Comparison of ENCODE assay signal across 20 cellular contexts in genomic region chr4:69069085-69069484, GRCh38. TPM values are rescaled to one million over a fixed set of nuclear protein-coding genes. Genes with fewer than 3 reads are reported as not detected.
DNase-seq lines count a peak whose midpoint lies in the region; ATAC-seq and TF ChIP-seq lines count a peak whose summit lies in the region.
"Had no signal": no experiment of that assay in that cellular context is flagged by ENCODE, and none has a peak within 500 bp of the region (broad histone marks: within the 10 kb centered on the region; RNA-seq: fewer than 3 reads in every experiment).

No MANE protein-coding gene starts in this region.

- ATAC-seq in left lobe of liver: peak; percentile 83
- peak; percentile 71 to 91 (median 86) for ATAC-seq in right lobe of liver
- ATAC-seq: GM23338 had no signal

- dilution Hi-C loops in mammary epithelial cell (cut with HindIII; ENCODE audit: low sequenced_read_pairs): no loop called here

- H3K9me3 ChIP-seq in mammary epithelial cell (replicated peaks; ENCODE audit: insufficient read depth, low read length): no peaks in the 10 kb centered on the region
- H3K9me3 ChIP-seq in right lobe of liver: no peaks in the 10 kb centered on the region
- H3K9me3 ChIP-seq: HAP-1 had no signal

- H4K20me1 ChIP-seq in mammary epithelial cell (ENCODE audit: insufficient read depth, low read length): no peaks in the 10 kb centered on the region

- TF ChIP-seq POLR2A in right lobe of liver (IDR thresholded peaks at IDR 0.05) (no peak), lower leg skin (IDR thresholded peaks at IDR 0.05) (no peak)

- TF ChIP-seq CTCF in mammary epithelial cell (conservative IDR thresholded peaks at IDR 0.05 in 1 of 2, IDR thresholded peaks at IDR 0.05 in 1 of 2; ENCODE audit: extremely low read depth in 1 of 2, insufficient read depth in 1 of 2, low read depth in 1 of 2, low read length in 2 of 2) (no peak), right lobe of liver (IDR thresholded peaks at IDR 0.05) (no peak), brain microvascular endothelial cell (IDR thresholded peaks at IDR 0.05; ENCODE audit: low read depth, low read length, missing control alignments) (no peak), lower leg skin (IDR thresholded peaks at IDR 0.05) (no peak)

- H2AFZ ChIP-seq in mammary epithelial cell (ENCODE audit: low read depth, low read length): peak overlapping the region; percentile 42
- H2AFZ ChIP-seq: GM23338 had no signal

- H3K4me3 ChIP-seq in mammary epithelial cell (replicated peaks in 1 of 3; ENCODE audit: insufficient read depth in 1 of 3, low read depth in 2 of 3, low read length in 3 of 3) (no peak overlapping the region), right lobe of liver (no peak overlapping the region), H7 (ENCODE audit: insufficient read depth, low read depth, low read length) (no peak overlapping the region), brain microvascular endothelial cell (ENCODE audit: low read depth, low read length) (no peak overlapping the region), lower leg skin (ENCODE audit: low read depth, poor library complexity, severe bottlenecking) (no peak overlapping the region)
- H3K4me3 ChIP-seq: GM23338, HAP-1 had no signal

- CTCF ChIA-PET in mammary epithelial cell (lab: Charles Lee; ENCODE audit: low non-redundant PET): no interaction called here

- no peak for DNase-seq in mammary epithelial cell
- DNase-seq in left lobe of liver (ENCODE audit: low spot score): peak; percentile 56
- peak in 1 of 3 donors; percentile 62 for DNase-seq in right lobe of liver
- DNase-seq in H7: no peak
- no peak for DNase-seq in brain microvascular endothelial cell
- DNase-seq in lower leg skin (ENCODE audit: low spot score in 2 of 2): no peak
- DNase-seq: C1 segment of cervical spinal cord; Calu3; CD4-positive, alpha-beta memory T cell; COR-L47; DMS53; DMS79 treated with DMSO at 0.1 percent for 48 hours; GF-D8; HFFc6 had no signal

- in situ Hi-C loops in mammary epithelial cell (cut with MboI; ENCODE audit: low sequenced_read_pairs in 2 of 2) (no loop called here), brain microvascular endothelial cell (cut with HindIII; ENCODE audit: low pct_ligation_motif_present, low sequenced_read_pairs) (no loop called here)

- intact Hi-C loops in mammary epithelial cell (cut with micrococcal nuclease): no loop called here
- intact Hi-C loops in right lobe of liver (cut with DNase I): no loop called here
- intact Hi-C loops in lower leg skin (cut with DNase I; ENCODE audit: low total_unique reads): no loop called here

- H3K36me3 ChIP-seq in mammary epithelial cell (ENCODE audit: insufficient read depth, low read length): no peaks in the 10 kb centered on the region
- H3K36me3 ChIP-seq in right lobe of liver: no peaks in the 10 kb centered on the region
- no peaks in the 10 kb centered on the region for H3K36me3 ChIP-seq in H7 (replicated peaks; ENCODE audit: control insufficient read depth, insufficient read depth, low read length)
- no peaks in the 10 kb centered on the region for H3K36me3 ChIP-seq in brain microvascular endothelial cell (replicated peaks)
- H3K36me3 ChIP-seq: HAP-1 had no signal

- no peak overlapping the region for H3K4me2 ChIP-seq in mammary epithelial cell (ENCODE audit: insufficient read depth, low read depth, low read length)
- H3K4me2 ChIP-seq: GM23338 had no signal

- WGBS in mammary epithelial cell (ENCODE audit: low coverage, missing lambda C conversion rate): 59% methylated on average over 2 of the region's 2 CpGs
- WGBS in right lobe of liver (ENCODE audit: insufficient coverage, low coverage, low lambda C conversion rate, missing lambda C conversion rate): 17% methylated on average over 2 of the region's 2 CpGs
- 60 to 94% methylated on average over 2 of the region's 2 CpGs for WGBS in lower leg skin, 2 donors

- H3K27me3 ChIP-seq in mammary epithelial cell (ENCODE audit: insufficient read depth, low read length): no peaks in the 10 kb centered on the region
- H3K27me3 ChIP-seq in right lobe of liver: no peaks in the 10 kb centered on the region
- no peaks in the 10 kb centered on the region for H3K27me3 ChIP-seq in H7 (ENCODE audit: control insufficient read depth, insufficient read depth, low read length)
- no peaks in the 10 kb centered on the region for H3K27me3 ChIP-seq in brain microvascular endothelial cell (replicated peaks)

- no peaks in the 10 kb centered on the region for H3K79me2 ChIP-seq in mammary epithelial cell (ENCODE audit: insufficient read depth, low read length)

- BruUV-seq in mammary epithelial cell (replicated peaks; lab: Mats Ljungman, UMichigan): no TSS peak

- H3K27ac ChIP-seq in mammary epithelial cell (ENCODE audit: insufficient read depth, low read depth, low read length) (no peak overlapping the region), right lobe of liver (peak overlapping the region in 1 of 3 donors; percentile 50), brain microvascular endothelial cell (no peak overlapping the region)

- no peak overlapping the region for H3K9ac ChIP-seq in mammary epithelial cell (ENCODE audit: insufficient read depth, low read length)

- H3K4me1 ChIP-seq in mammary epithelial cell (ENCODE audit: insufficient read depth, low read length) (peaks cover 10% of the 10 kb centered on the region), right lobe of liver (peaks cover 0 to 48% (median 11%) of the 10 kb centered on the region in 4 donors)
- H3K4me1 ChIP-seq: HAP-1 had no signal

RNA-seq across cellular contexts. Expression of gene UGT2B7, which starts 27.2 kb away (rescaled TPM):
- total RNA-seq in mammary epithelial cell (under 1 TPM in 1 of 2 donors, not detected in 1; 0.33 TPM), left lobe of liver (218 TPM), right lobe of liver (100 to 1,000 TPM in 4 of 6 experiments, 10 to 100 TPM in 2; 88.5 to 377 (median 241) TPM), lower leg skin (1 to 10 TPM in 1 of 4 donors, under 1 TPM in 3; 0.25 to 1.9 (median 0.56) TPM)
- not detected for polyA plus RNA-seq in mammary epithelial cell
- polyA minus RNA-seq in mammary epithelial cell: not detected
- not detected in 2 replicates for total RNA-seq in H7 (2014; rRNA removed; shearing (Covaris generic))
- total RNA-seq: A673; CD4-positive, alpha-beta memory T cell; Daoy; G401; GM23338 had no signal
- polyA plus RNA-seq: BJ; CD4-positive, alpha-beta memory T cell; GM23338 had no signal

Comparison
In these comparisons a context has a peak if more than half of its experiments do, and no peak if none do; other contexts are left out.
1. RNA of gene UGT2B7, which starts 27.2 kb away (total RNA-seq): 88.5 to 377 TPM in right lobe of liver and 218 TPM in left lobe of liver (single experiment); 0.25 to 1.9 TPM in lower leg skin, 0.33 TPM in mammary epithelial cell and not detected in H7; every median in the first group is over 10 times any median in the second.